In genomic region chr13:108686027-108686426, GRCh38 we compare ENCODE assay signal across 37 cellular contexts. TPM values are rescaled to one million over a fixed set of nuclear protein-coding genes. Genes with fewer than 3 reads are reported as not detected.
"Had no signal": no experiment of that assay in that cellular context is flagged by ENCODE, and none has a peak within 500 bp of the region (broad histone marks: within the 10 kb centered on the region; RNA-seq: fewer than 3 reads in every experiment).

No MANE protein-coding gene starts in this region.

- H3K27ac Mint-ChIP-seq: activated B cell treated with CpG ODN at 0.5 μM for 24 hours; activated CD4-positive, alpha-beta memory T cell treated with anti-CD3 and anti-CD28 coated beads, Interleukin-2, amount 10 ng/mL, durations not matched to agents 7 days and 5 days; activated CD4-positive, alpha-beta T cell treated with anti-CD3 and anti-CD28 coated beads, Interleukin-2, amount 10 ng/mL, durations not matched to agents 24 days and 14 days; activated CD8-positive, alpha-beta memory T cell treated with anti-CD3 and anti-CD28 coated beads, Interleukin-2, amount 10 ng/mL, durations not matched to agents 7 days and 5 days; activated CD8-positive, alpha-beta T cell treated with anti-CD3 and anti-CD28 coated beads, Interleukin-2, amount 10 ng/mL, durations not matched to agents 7 days and 5 days; activated naive CD4-positive, alpha-beta T cell treated with anti-CD3 and anti-CD28 coated beads, Interleukin-2, amount 10 ng/mL, durations not matched to agents 7 days and 5 days; activated naive CD4-positive, alpha-beta T cell treated with anti-CD3 and anti-CD28 coated beads, Interleukin-2, amount 50 U/mL, for 24 hours; activated naive CD8-positive, alpha-beta T cell; activated naive CD8-positive, alpha-beta T cell treated with anti-CD3 and anti-CD28 coated beads, Interleukin-2, amount 10 ng/mL, durations not matched to agents 7 days and 5 days; activated naive CD8-positive, alpha-beta T cell treated with anti-CD3 and anti-CD28 coated beads, Interleukin-2, amount 50 U/mL, for 24 hours; activated T-cell treated with anti-CD3 and anti-CD28 coated beads, Interleukin-2, amount 50 U/mL, for 24 hours; activated T-helper 2 cell treated with anti-CD3 and anti-CD28 coated beads, Interferon-gamma antibody, Interleukin-2, Interleukin-4, amounts not matched to agents 10 μg/mL and 5 μg/mL and 100 μg/mL, durations not matched to agents 14 hours and 24 hours and 36 hours; brain; T-helper 1 cell treated with Interleukin-12 subunit alpha and Interleukin-12 subunit beta and Interleukin-4 antibody, amounts not matched to agents 30 μg/mL and 1 μg/mL, for 36 hours; T-helper 2 cell treated with Interferon-gamma antibody and Interleukin-4, amounts not matched to agents 5 μg/mL and 100 μg/mL, for 36 hours had no signal

- DNase-seq: activated B cell treated with CpG ODN at 0.5 μM for 24 hours; activated CD4-positive, alpha-beta memory T cell treated with anti-CD3 and anti-CD28 coated beads, Interleukin-2, amount 10 ng/mL, durations not matched to agents 7 days and 5 days; activated CD4-positive, alpha-beta T cell treated with anti-CD3 and anti-CD28 coated beads for 4 hours; activated CD4-positive, alpha-beta T cell treated with anti-CD3 and anti-CD28 coated beads, Interleukin-2, amount 10 ng/mL, durations not matched to agents 24 days and 14 days; activated CD4-positive, alpha-beta T cell treated with anti-CD3 and anti-CD28 coated beads, Interleukin-2, amount 50 U/mL, for 1 hour; activated CD4-positive, alpha-beta T cell treated with anti-CD3 and anti-CD28 coated beads, Interleukin-2, amount 50 U/mL, for 4 hours; activated CD4-positive, CD25-positive, alpha-beta regulatory T cell treated with anti-CD3 and anti-CD28 coated beads, Interleukin-2, amount 50 U/mL, for 72 hours; activated CD8-positive, alpha-beta memory T cell treated with anti-CD3 and anti-CD28 coated beads for 24 hours; activated CD8-positive, alpha-beta memory T cell treated with anti-CD3 and anti-CD28 coated beads, Interleukin-2, amount 10 ng/mL, durations not matched to agents 7 days and 5 days; activated CD8-positive, alpha-beta memory T cell treated with anti-CD3 and anti-CD28 coated beads, Interleukin-2, amount 50 U/mL, for 48 hours; activated CD8-positive, alpha-beta T cell treated with anti-CD3 and anti-CD28 coated beads, Interleukin-2, amount 10 ng/mL, durations not matched to agents 7 days and 5 days; activated effector memory CD4-positive, alpha-beta T cell treated with Interleukin-2 at 50 U/mL for 16 hours; activated gamma-delta T cell; activated naive CD4-positive, alpha-beta T cell treated with anti-CD3 and anti-CD28 coated beads, Interleukin-2, amount 10 ng/mL, durations not matched to agents 7 days and 5 days; activated naive CD4-positive, alpha-beta T cell treated with Interleukin-2 at 50 U/mL for 16 hours; activated naive CD8-positive, alpha-beta T cell treated with anti-CD3 and anti-CD28 coated beads, Interleukin-2, amount 10 ng/mL, durations not matched to agents 7 days and 5 days; activated naive CD8-positive, alpha-beta T cell treated with anti-CD3 and anti-CD28 coated beads, Interleukin-2, amount 50 U/mL, for 24 hours; activated T-cell treated with anti-CD3 and anti-CD28 coated beads, Interleukin-2, amount 50 U/mL, for 24 hours; activated T-cell treated with anti-CD3 and anti-CD28 coated beads, Interleukin-2, amount 50 U/mL, for 48 hours; amygdala; anterior cingulate cortex; caudate nucleus; cerebellar nuclear complex; T-helper 1 cell; T-helper 2 cell; T-helper 9 cell had no signal

- H3K9me3 Mint-ChIP-seq: activated B cell treated with CpG ODN at 0.5 μM for 24 hours; activated CD4-positive, alpha-beta memory T cell treated with anti-CD3 and anti-CD28 coated beads, Interleukin-2, amount 10 ng/mL, durations not matched to agents 7 days and 5 days; activated CD4-positive, alpha-beta T cell treated with anti-CD3 and anti-CD28 coated beads, Interleukin-2, amount 10 ng/mL, durations not matched to agents 24 days and 14 days; activated naive CD4-positive, alpha-beta T cell treated with anti-CD3 and anti-CD28 coated beads, Interleukin-2, amount 10 ng/mL, durations not matched to agents 7 days and 5 days; activated naive CD4-positive, alpha-beta T cell treated with anti-CD3 and anti-CD28 coated beads, Interleukin-2, amount 50 U/mL, for 24 hours; activated naive CD8-positive, alpha-beta T cell treated with anti-CD3 and anti-CD28 coated beads, Interleukin-2, amount 10 ng/mL, durations not matched to agents 7 days and 5 days; activated naive CD8-positive, alpha-beta T cell treated with anti-CD3 and anti-CD28 coated beads, Interleukin-2, amount 50 U/mL, for 24 hours; activated T-cell treated with anti-CD3 and anti-CD28 coated beads, Interleukin-2, amount 50 U/mL, for 24 hours; activated T-helper 2 cell treated with anti-CD3 and anti-CD28 coated beads, Interferon-gamma antibody, Interleukin-2, Interleukin-4, amounts not matched to agents 10 μg/mL and 5 μg/mL and 100 μg/mL, durations not matched to agents 14 hours and 24 hours and 36 hours; brain; T-helper 1 cell treated with Interleukin-12 subunit alpha and Interleukin-12 subunit beta and Interleukin-4 antibody, amounts not matched to agents 30 μg/mL and 1 μg/mL, for 36 hours; T-helper 2 cell treated with Interferon-gamma antibody and Interleukin-4, amounts not matched to agents 5 μg/mL and 100 μg/mL, for 36 hours had no signal

- H3K36me3 ChIP-seq: ascending aorta, cardiac muscle cell had no signal

- H3K4me3 ChIP-seq: ascending aorta, cardiac muscle cell had no signal

- H3K4me1 ChIP-seq: ascending aorta had no signal

- H3K9me3 ChIP-seq: ascending aorta had no signal

- H3K4me1 Mint-ChIP-seq: activated B cell treated with CpG ODN at 0.5 μM for 24 hours; activated CD4-positive, alpha-beta memory T cell treated with anti-CD3 and anti-CD28 coated beads, Interleukin-2, amount 10 ng/mL, durations not matched to agents 7 days and 5 days; activated CD4-positive, alpha-beta T cell treated with anti-CD3 and anti-CD28 coated beads, Interleukin-2, amount 10 ng/mL, durations not matched to agents 24 days and 14 days; activated CD8-positive, alpha-beta memory T cell treated with anti-CD3 and anti-CD28 coated beads, Interleukin-2, amount 10 ng/mL, durations not matched to agents 7 days and 5 days; activated naive CD4-positive, alpha-beta T cell treated with anti-CD3 and anti-CD28 coated beads, Interleukin-2, amount 10 ng/mL, durations not matched to agents 7 days and 5 days; activated naive CD4-positive, alpha-beta T cell treated with anti-CD3 and anti-CD28 coated beads, Interleukin-2, amount 50 U/mL, for 24 hours; activated naive CD8-positive, alpha-beta T cell treated with anti-CD3 and anti-CD28 coated beads, Interleukin-2, amount 10 ng/mL, durations not matched to agents 7 days and 5 days; activated naive CD8-positive, alpha-beta T cell treated with anti-CD3 and anti-CD28 coated beads, Interleukin-2, amount 50 U/mL, for 24 hours; brain; central memory CD8-positive, alpha-beta T cell had no signal

- H3K27me3 ChIP-seq: ascending aorta, cardiac muscle cell had no signal

- H3K27ac ChIP-seq: ascending aorta, cardiac muscle cell, VCaP had no signal

- H3K4me3 Mint-ChIP-seq: activated B cell treated with CpG ODN at 0.5 μM for 24 hours; activated CD4-positive, alpha-beta memory T cell treated with anti-CD3 and anti-CD28 coated beads, Interleukin-2, amount 10 ng/mL, durations not matched to agents 7 days and 5 days; activated CD4-positive, alpha-beta T cell treated with anti-CD3 and anti-CD28 coated beads, Interleukin-2, amount 10 ng/mL, durations not matched to agents 24 days and 14 days; activated CD8-positive, alpha-beta memory T cell treated with anti-CD3 and anti-CD28 coated beads, Interleukin-2, amount 10 ng/mL, durations not matched to agents 7 days and 5 days; activated CD8-positive, alpha-beta T cell treated with anti-CD3 and anti-CD28 coated beads, Interleukin-2, amount 10 ng/mL, durations not matched to agents 7 days and 5 days; activated naive CD4-positive, alpha-beta T cell treated with anti-CD3 and anti-CD28 coated beads, Interleukin-2, amount 10 ng/mL, durations not matched to agents 7 days and 5 days; activated naive CD4-positive, alpha-beta T cell treated with anti-CD3 and anti-CD28 coated beads, Interleukin-2, amount 50 U/mL, for 24 hours; activated naive CD8-positive, alpha-beta T cell; activated naive CD8-positive, alpha-beta T cell treated with anti-CD3 and anti-CD28 coated beads, Interleukin-2, amount 10 ng/mL, durations not matched to agents 7 days and 5 days; activated naive CD8-positive, alpha-beta T cell treated with anti-CD3 and anti-CD28 coated beads, Interleukin-2, amount 50 U/mL, for 24 hours; activated T-cell treated with anti-CD3 and anti-CD28 coated beads, Interleukin-2, amount 50 U/mL, for 24 hours; brain; central memory CD8-positive, alpha-beta T cell; T-helper 1 cell treated with Interleukin-12 subunit alpha and Interleukin-12 subunit beta and Interleukin-4 antibody, amounts not matched to agents 30 μg/mL and 1 μg/mL, for 36 hours; T-helper 2 cell treated with Interferon-gamma antibody and Interleukin-4, amounts not matched to agents 5 μg/mL and 100 μg/mL, for 36 hours had no signal

- H3K27me3 Mint-ChIP-seq: activated B cell treated with CpG ODN at 0.5 μM for 24 hours; activated CD4-positive, alpha-beta memory T cell treated with anti-CD3 and anti-CD28 coated beads, Interleukin-2, amount 10 ng/mL, durations not matched to agents 7 days and 5 days; activated CD4-positive, alpha-beta T cell treated with anti-CD3 and anti-CD28 coated beads, Interleukin-2, amount 10 ng/mL, durations not matched to agents 24 days and 14 days; activated CD8-positive, alpha-beta memory T cell treated with anti-CD3 and anti-CD28 coated beads, Interleukin-2, amount 10 ng/mL, durations not matched to agents 7 days and 5 days; activated naive CD4-positive, alpha-beta T cell treated with anti-CD3 and anti-CD28 coated beads, Interleukin-2, amount 10 ng/mL, durations not matched to agents 7 days and 5 days; activated naive CD4-positive, alpha-beta T cell treated with anti-CD3 and anti-CD28 coated beads, Interleukin-2, amount 50 U/mL, for 24 hours; activated naive CD8-positive, alpha-beta T cell; activated naive CD8-positive, alpha-beta T cell treated with anti-CD3 and anti-CD28 coated beads, Interleukin-2, amount 10 ng/mL, durations not matched to agents 7 days and 5 days; activated naive CD8-positive, alpha-beta T cell treated with anti-CD3 and anti-CD28 coated beads, Interleukin-2, amount 50 U/mL, for 24 hours; brain; central memory CD8-positive, alpha-beta T cell had no signal

- H3K36me3 Mint-ChIP-seq: activated CD8-positive, alpha-beta memory T cell treated with anti-CD3 and anti-CD28 coated beads, Interleukin-2, amount 10 ng/mL, durations not matched to agents 7 days and 5 days; activated naive CD4-positive, alpha-beta T cell treated with anti-CD3 and anti-CD28 coated beads, Interleukin-2, amount 10 ng/mL, durations not matched to agents 7 days and 5 days; activated naive CD4-positive, alpha-beta T cell treated with anti-CD3 and anti-CD28 coated beads, Interleukin-2, amount 50 U/mL, for 24 hours; activated naive CD8-positive, alpha-beta T cell; activated naive CD8-positive, alpha-beta T cell treated with anti-CD3 and anti-CD28 coated beads, Interleukin-2, amount 10 ng/mL, durations not matched to agents 7 days and 5 days; brain had no signal

RNA-seq across cellular contexts. Expression of gene MYO16, which starts 56.6 kb away (rescaled TPM):
- total RNA-seq: activated B cell treated with CpG ODN at 0.5 μM for 24 hours; activated CD4-positive, alpha-beta memory T cell treated with anti-CD3 and anti-CD28 coated beads, Interleukin-2, amount 10 ng/mL, durations not matched to agents 7 days and 5 days; activated CD4-positive, alpha-beta T cell treated with anti-CD3 and anti-CD28 coated beads, Interleukin-2, amount 10 ng/mL, durations not matched to agents 24 days and 14 days; activated CD8-positive, alpha-beta T cell treated with anti-CD3 and anti-CD28 coated beads, Interleukin-2, amount 10 ng/mL, durations not matched to agents 7 days and 5 days; activated T-helper 2 cell treated with anti-CD3 and anti-CD28 coated beads, Interferon-gamma antibody, Interleukin-2, Interleukin-4, amounts not matched to agents 10 μg/mL and 5 μg/mL and 100 μg/mL, durations not matched to agents 14 hours and 24 hours and 36 hours; ascending aorta; bronchial epithelial cell had no signal
